In the genomic region with DNA sequence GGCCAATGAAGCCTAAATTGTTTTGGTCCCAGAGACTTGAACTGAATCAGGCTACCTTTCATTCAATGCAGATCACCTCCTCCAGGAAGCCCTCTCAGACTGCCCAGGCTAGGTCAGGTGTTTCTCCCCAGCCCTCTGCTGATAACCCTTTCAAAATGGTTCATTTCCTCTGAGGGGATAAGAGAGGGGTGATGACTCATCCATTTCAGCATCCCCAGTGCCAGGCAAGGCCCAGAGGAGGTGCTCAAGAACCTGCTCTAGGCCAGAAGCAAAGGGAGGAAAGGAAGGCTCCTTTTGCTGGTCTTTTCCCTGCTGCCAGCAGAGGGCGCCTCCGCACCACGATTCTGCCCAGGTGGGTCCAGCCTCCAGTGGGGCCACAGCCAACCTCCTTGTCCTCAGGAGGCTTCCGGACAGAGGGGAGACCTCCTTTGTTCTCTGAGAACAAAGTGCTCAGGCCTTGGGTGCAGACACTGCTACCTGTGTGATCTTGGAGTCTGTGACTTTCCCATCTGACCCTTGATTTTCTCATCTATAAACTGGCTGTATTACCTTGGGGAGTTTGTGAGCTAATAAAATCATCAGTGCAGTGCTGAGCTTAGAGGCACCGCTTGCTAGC, we compare ENCODE assay signal across 8 cellular contexts. TPM values are rescaled to one million over a fixed set of nuclear protein-coding genes. Genes with fewer than 3 reads are reported as not detected.
DNase-seq lines count a peak whose midpoint lies in the region; ATAC-seq, FAIRE-seq and TF ChIP-seq lines count a peak whose summit lies in the region.

No MANE protein-coding gene starts in this region.

- no peak overlapping the region for H3K4me3 ChIP-seq in A549
- H3K4me3 ChIP-seq in lower lobe of right lung, result no peak overlapping the region

- no peak overlapping the region for H3K4me3 Mint-ChIP-seq in activated CD4-positive, alpha-beta T cell treated with anti-CD3 and anti-CD28 coated beads, Interleukin-2, amount 10 ng/mL, durations not matched to agents 24 days and 14 days

- H3K27ac ChIP-seq in A549, result no peak overlapping the region
- no peak overlapping the region for H3K27ac ChIP-seq in lower lobe of right lung

- no peak for FAIRE-seq in A549 (lab: Jason Lieb, UNC)

- no peaks in the 10 kb centered on the region for H3K36me3 Mint-ChIP-seq in activated CD4-positive, alpha-beta T cell treated with anti-CD3 and anti-CD28 coated beads, Interleukin-2, amount 10 ng/mL, durations not matched to agents 24 days and 14 days (ENCODE audit: low read depth)

- POLR2A ChIA-PET in A549 (lab: Yijun Ruan, JAX), result no interaction called here

- WGBS in A549 (ENCODE audit: missing lambda C conversion rate), result 24% methylated on average over 3 of the region's 5 CpGs

- no peak for TF ChIP-seq POLR2A in A549 (IDR thresholded peaks at IDR 0.05; ENCODE audit: low read length)

- TF ChIP-seq RAD21 in A549 (conservative IDR thresholded peaks at IDR 0.05 in 1 of 2, IDR thresholded peaks at IDR 0.05 in 1 of 2), result peak; percentile 90 to 92

- H3K9me3 ChIP-seq in A549 (no peaks in the 10 kb centered on the region), lower lobe of right lung (no peaks in the 10 kb centered on the region)

- no peaks in the 10 kb centered on the region for H3K9me3 Mint-ChIP-seq in activated CD4-positive, alpha-beta T cell treated with anti-CD3 and anti-CD28 coated beads, Interleukin-2, amount 10 ng/mL, durations not matched to agents 24 days and 14 days

- H3K4me2 ChIP-seq in A549, result no peak overlapping the region

- no peaks in the 10 kb centered on the region for H3K27me3 ChIP-seq in lower lobe of right lung (ENCODE audit: low read depth)

- no peak overlapping the region for H3K27ac Mint-ChIP-seq in activated CD4-positive, alpha-beta T cell treated with anti-CD3 and anti-CD28 coated beads, Interleukin-2, amount 10 ng/mL, durations not matched to agents 24 days and 14 days

- H3K4me1 Mint-ChIP-seq in activated CD4-positive, alpha-beta T cell treated with anti-CD3 and anti-CD28 coated beads, Interleukin-2, amount 10 ng/mL, durations not matched to agents 24 days and 14 days, result no peaks in the 10 kb centered on the region

- DNase-seq in A549 (ENCODE audit: low read depth in 1 of 2, low spot score in 1 of 2), result peak; percentile 78 to 81
- peak; percentile 79 for DNase-seq in GM13977 (ENCODE audit: low spot score)
- peak; percentile 93 for DNase-seq in NCI-H226
- peak; percentile 87 for DNase-seq in activated CD4-positive, alpha-beta T cell treated with anti-CD3 and anti-CD28 coated beads, Interleukin-2, amount 10 ng/mL, durations not matched to agents 24 days and 14 days
- DNase-seq in dedifferentiated amniotic fluid mesenchymal stem cell (ENCODE audit: extremely low spot score), result peak; percentile 53
- DNase-seq in lower lobe of right lung, result peak; percentile 79
- DNase-seq in stimulated activated CD8-positive, alpha-beta memory T cell treated with anti-CD3 and anti-CD28 coated beads, Interleukin-15, amount 100 ng/mL, for 1 hour (ENCODE audit: low read depth), result peak; percentile 30

- ATAC-seq in A549, result peak; percentile 98 to 99
- ATAC-seq in lower lobe of right lung, result peak; percentile 86 to 88
- ATAC-seq in HG03135 (IDR thresholded peaks at IDR 0.05; ENCODE audit: unreplicated experiment), result no peak

- peaks cover 14% of the 10 kb centered on the region; the same call in 2 of the 3 replicates for H3K4me1 ChIP-seq in A549
- no peaks in the 10 kb centered on the region for H3K4me1 ChIP-seq in lower lobe of right lung

- CTCF ChIA-PET in A549 (lab: Yijun Ruan, JAX), result interaction anchor here (0.6 to 5.6 kb wide), 33 partner anchors 8 to 908 kb away, joined by 3 to 63 read pairs (median 4); no protein-coding TSS in a partner anchor

- H3K36me3 ChIP-seq in lower lobe of right lung, result no peaks in the 10 kb centered on the region

- in situ Hi-C loops in GM13977 (cut with MboI; ENCODE audit: low pct_unique_long_range_greater_than_20kb, low sequenced_read_pairs, unreplicated experiment), result no loop called here

- intact Hi-C loops in activated CD4-positive, alpha-beta T cell treated with anti-CD3 and anti-CD28 coated beads, Interleukin-2, amount 10 ng/mL, durations not matched to agents 24 days and 14 days (cut with micrococcal nuclease), result loop anchor here (2.0 kb wide), 1 partner anchor 113 kb away; no protein-coding TSS in a partner anchor
- intact Hi-C loops in lower lobe of right lung (cut with DNase I), result loop anchor here (10.0 kb wide), 1 partner anchor 121 kb away; no protein-coding TSS in a partner anchor

- peak; percentile 90 for TF ChIP-seq CTCF in A549 (IDR thresholded peaks at IDR 0.05)
- TF ChIP-seq CTCF in GM13977 (IDR thresholded peaks at IDR 0.05; ENCODE audit: extremely low read depth, insufficient read depth, missing control alignments), result peak; percentile 95
- TF ChIP-seq CTCF in lower lobe of right lung (IDR thresholded peaks at IDR 0.05), result peak; percentile 93

- no peak for TF ChIP-seq EP300 in A549 (IDR thresholded peaks at IDR 0.05)

- peaks cover 8% of the 10 kb centered on the region for H3K27me3 Mint-ChIP-seq in activated CD4-positive, alpha-beta T cell treated with anti-CD3 and anti-CD28 coated beads, Interleukin-2, amount 10 ng/mL, durations not matched to agents 24 days and 14 days

TF ChIP-seq in A549, 52 proteins besides CTCF, POLR2A, EP300 and RAD21 (continues in another document):
- no peak for TF ChIP-seq FOXS1 (CRISPR knock-in tag; IDR thresholded peaks at IDR 0.05)
- TF ChIP-seq FOSL2 (IDR thresholded peaks at IDR 0.05), result no peak
- peak; percentile 97 for TF ChIP-seq FOSL2 (CRISPR knock-in tag; IDR thresholded peaks at IDR 0.05)
- TF ChIP-seq GATA3 (IDR thresholded peaks at IDR 0.05; ENCODE audit: borderline replicate concordance), result no peak
- TF ChIP-seq SMC3 (IDR thresholded peaks at IDR 0.05), result peak; percentile 81
- TF ChIP-seq HDAC2 (IDR thresholded peaks at IDR 0.05), result no peak
- peak; percentile 52 for TF ChIP-seq MAFK (IDR thresholded peaks at IDR 0.05; ENCODE audit: partially characterized antibody)
- TF ChIP-seq, protein P1, sequence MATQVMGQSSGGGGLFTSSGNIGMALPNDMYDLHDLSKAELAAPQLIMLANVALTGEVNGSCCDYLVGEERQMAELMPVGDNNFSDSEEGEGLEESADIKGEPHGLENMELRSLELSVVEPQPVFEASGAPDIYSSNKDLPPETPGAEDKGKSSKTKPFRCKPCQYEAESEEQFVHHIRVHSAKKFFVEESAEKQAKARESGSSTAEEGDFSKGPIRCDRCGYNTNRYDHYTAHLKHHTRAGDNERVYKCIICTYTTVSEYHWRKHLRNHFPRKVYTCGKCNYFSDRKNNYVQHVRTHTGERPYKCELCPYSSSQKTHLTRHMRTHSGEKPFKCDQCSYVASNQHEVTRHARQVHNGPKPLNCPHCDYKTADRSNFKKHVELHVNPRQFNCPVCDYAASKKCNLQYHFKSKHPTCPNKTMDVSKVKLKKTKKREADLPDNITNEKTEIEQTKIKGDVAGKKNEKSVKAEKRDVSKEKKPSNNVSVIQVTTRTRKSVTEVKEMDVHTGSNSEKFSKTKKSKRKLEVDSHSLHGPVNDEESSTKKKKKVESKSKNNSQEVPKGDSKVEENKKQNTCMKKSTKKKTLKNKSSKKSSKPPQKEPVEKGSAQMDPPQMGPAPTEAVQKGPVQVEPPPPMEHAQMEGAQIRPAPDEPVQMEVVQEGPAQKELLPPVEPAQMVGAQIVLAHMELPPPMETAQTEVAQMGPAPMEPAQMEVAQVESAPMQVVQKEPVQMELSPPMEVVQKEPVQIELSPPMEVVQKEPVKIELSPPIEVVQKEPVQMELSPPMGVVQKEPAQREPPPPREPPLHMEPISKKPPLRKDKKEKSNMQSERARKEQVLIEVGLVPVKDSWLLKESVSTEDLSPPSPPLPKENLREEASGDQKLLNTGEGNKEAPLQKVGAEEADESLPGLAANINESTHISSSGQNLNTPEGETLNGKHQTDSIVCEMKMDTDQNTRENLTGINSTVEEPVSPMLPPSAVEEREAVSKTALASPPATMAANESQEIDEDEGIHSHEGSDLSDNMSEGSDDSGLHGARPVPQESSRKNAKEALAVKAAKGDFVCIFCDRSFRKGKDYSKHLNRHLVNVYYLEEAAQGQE (IDR thresholded peaks at IDR 0.05), result no peak
- no peak for TF ChIP-seq RNF2 (IDR thresholded peaks at IDR 0.05; ENCODE audit: borderline replicate concordance, low read depth)
- no peak for TF ChIP-seq HOXB13 (CRISPR knock-in tag; IDR thresholded peaks at IDR 0.05; ENCODE audit: low read depth)
- TF ChIP-seq, protein P2, sequence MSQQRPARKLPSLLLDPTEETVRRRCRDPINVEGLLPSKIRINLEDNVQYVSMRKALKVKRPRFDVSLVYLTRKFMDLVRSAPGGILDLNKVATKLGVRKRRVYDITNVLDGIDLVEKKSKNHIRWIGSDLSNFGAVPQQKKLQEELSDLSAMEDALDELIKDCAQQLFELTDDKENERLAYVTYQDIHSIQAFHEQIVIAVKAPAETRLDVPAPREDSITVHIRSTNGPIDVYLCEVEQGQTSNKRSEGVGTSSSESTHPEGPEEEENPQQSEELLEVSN (IDR thresholded peaks at IDR 0.05; ENCODE audit: borderline replicate concordance, low read depth), result no peak
- TF ChIP-seq ZFP36 (IDR thresholded peaks at IDR 0.05; ENCODE audit: borderline replicate concordance, partially characterized antibody), result peak; percentile 99
- TF ChIP-seq JUN (IDR thresholded peaks at IDR 0.05), result no peak
- TF ChIP-seq KDM5A (IDR thresholded peaks at IDR 0.05), result no peak
- TF ChIP-seq, protein P3, sequence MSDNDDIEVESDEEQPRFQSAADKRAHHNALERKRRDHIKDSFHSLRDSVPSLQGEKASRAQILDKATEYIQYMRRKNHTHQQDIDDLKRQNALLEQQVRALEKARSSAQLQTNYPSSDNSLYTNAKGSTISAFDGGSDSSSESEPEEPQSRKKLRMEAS (IDR thresholded peaks at IDR 0.05), result no peak

RNA-seq across cellular contexts. Expression of a gene that starts 45.3 kb away (rescaled TPM):
- 3.5 and 4.1 TPM in 2 replicates for polyA plus RNA-seq in A549 (2011; rRNA removed)
- polyA plus RNA-seq in A549 (2012; cell fraction: cytosol; rRNA removed), result 5.9 and 8.0 TPM in 2 replicates
- 15.0 and 18.0 TPM in 2 replicates for polyA plus RNA-seq in A549 (2012; cell fraction: nucleus; rRNA removed)
- 4.1 to 5.2 TPM (median 4.4 TPM) in 3 replicates for polyA plus RNA-seq in A549 (2017; fragmentation: RNase III; extraction: RNeasy Plus Mini Kit Qiagen cat#74134 plus additional on column Dnase treatment)
- 7.6 and 10.9 TPM in 2 replicates for polyA minus RNA-seq in A549 (2011; rRNA and poly(A)+ RNA removed)
- not detected in 2 replicates for total RNA-seq in activated CD4-positive, alpha-beta T cell treated with anti-CD3 and anti-CD28 coated beads, Interleukin-2, amount 10 ng/mL, durations not matched to agents 24 days and 14 days
- total RNA-seq in lower lobe of right lung, result 57.9 TPM

RNA-seq across cellular contexts. Expression of a gene that starts 54.7 kb away (rescaled TPM):
- polyA plus RNA-seq in A549 (2011; rRNA removed) (58.3 and 60.9 TPM in 2 replicates), A549 (2017; fragmentation: RNase III; extraction: RNeasy Plus Mini Kit Qiagen cat#74134 plus additional on column Dnase treatment) (82.5 to 90.0 TPM (median 84.7 TPM) in 3 replicates)
- 70.9 and 80.5 TPM in 2 replicates for polyA plus RNA-seq in A549 (2012; cell fraction: cytosol; rRNA removed)
- 167 and 206 TPM in 2 replicates for polyA plus RNA-seq in A549 (2012; cell fraction: nucleus; rRNA removed)
- polyA minus RNA-seq in A549 (2011; rRNA and poly(A)+ RNA removed), result 52.3 and 73.8 TPM in 2 replicates
- 225 and 234 TPM in 2 replicates for total RNA-seq in activated CD4-positive, alpha-beta T cell treated with anti-CD3 and anti-CD28 coated beads, Interleukin-2, amount 10 ng/mL, durations not matched to agents 24 days and 14 days
- 65.8 TPM for total RNA-seq in lower lobe of right lung

Comparison
In these comparisons a context has a peak if more than half of its experiments do, and no peak if none do; other contexts are left out.
1. DNase-seq: peak in every context shown above with its lines; median percentile 93 in NCI-H226; 87 in activated CD4-positive, alpha-beta T cell treated with anti-CD3 and anti-CD28 coated beads, Interleukin-2, amount 10 ng/mL, durations not matched to agents 24 days and 14 days; 80 in A549; 79 in GM13977; 79 in lower lobe of right lung; 53 in dedifferentiated amniotic fluid mesenchymal stem cell; 30 in stimulated activated CD8-positive, alpha-beta memory T cell treated with anti-CD3 and anti-CD28 coated beads, Interleukin-15, amount 100 ng/mL, for 1 hour.
2. RNA of a gene that starts 45.3 kb away (total RNA-seq): 57.9 TPM in lower lobe of right lung (single experiment); not detected in activated CD4-positive, alpha-beta T cell treated with anti-CD3 and anti-CD28 coated beads, Interleukin-2, amount 10 ng/mL, durations not matched to agents 24 days and 14 days; every median in the first group is over 10 times any median in the second.
3. Peak in every context shown above with its lines, with median percentiles within 50 percentile points of each other: CTCF ChIP-seq.